27 cellular contexts compared by ENCODE assay signal in the genomic region with DNA sequence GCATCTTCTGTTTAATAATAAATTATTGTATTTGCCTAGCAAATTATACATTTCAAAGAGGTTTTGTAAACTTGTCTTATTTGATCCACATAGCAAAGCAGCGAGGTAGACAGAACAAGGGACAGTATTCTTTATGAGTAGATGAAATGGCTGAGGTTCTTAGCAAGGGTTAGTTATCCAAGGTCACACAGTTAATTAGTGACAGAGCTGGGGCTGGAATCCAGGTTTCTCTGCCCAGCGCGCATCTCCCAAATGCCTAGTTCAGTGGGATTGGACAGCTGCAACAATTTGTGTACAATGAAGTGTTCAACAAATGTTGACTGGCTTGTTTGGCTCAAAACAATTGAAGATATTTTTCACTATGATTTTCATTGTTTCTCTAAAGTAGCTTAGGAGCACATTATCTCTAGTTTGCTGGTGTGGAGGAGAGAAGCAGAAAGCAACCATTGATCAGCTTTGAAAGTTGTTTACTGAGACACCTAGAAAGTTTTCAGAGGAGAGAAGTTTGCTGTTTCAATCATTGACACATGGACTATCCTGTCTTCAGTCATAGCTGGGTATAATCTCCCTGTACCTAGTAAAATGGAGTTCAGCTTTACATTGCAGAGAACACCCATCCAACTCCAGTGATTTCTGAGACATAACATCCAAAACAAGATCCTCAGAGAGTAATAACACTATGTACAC.
DNase-seq lines count a peak whose midpoint lies in the region; ATAC-seq, FAIRE-seq and TF ChIP-seq lines count a peak whose summit lies in the region.
"Had no signal": no experiment of that assay in that cellular context is flagged by ENCODE, and none has a peak within 500 bp of the region (broad histone marks: within the 10 kb centered on the region; RNA-seq: fewer than 3 reads in every experiment).

No MANE protein-coding gene starts in this region.

- no peaks in the 10 kb centered on the region for H3K4me1 Mint-ChIP-seq in activated T-cell treated with anti-CD3 and anti-CD28 coated beads, Interleukin-2, amount 50 U/mL, for 4 hours (ENCODE audit: low read depth)
- H3K4me1 Mint-ChIP-seq: CD4-positive, alpha-beta memory T cell had no signal

- ATAC-seq in DND-41 (ENCODE audit: insufficient read depth, low read depth) (no peak), pancreas (peak; percentile 80 to 99 (median 90)), GM19351 (IDR thresholded peaks at IDR 0.05; ENCODE audit: unreplicated experiment) (no peak), lower lobe of right lung (no peak)
- ATAC-seq in activated T-cell treated with anti-CD3 and anti-CD28 coated beads, Interleukin-2, amount 50 U/mL, for 4 hours, result no peak
- ATAC-seq: GM12878, HCT116, K562, Right ventricle myocardium inferior had no signal

- no peaks in the 10 kb centered on the region for H3K9me3 Mint-ChIP-seq in activated T-cell treated with anti-CD3 and anti-CD28 coated beads, Interleukin-2, amount 50 U/mL, for 4 hours

- no peaks in the 10 kb centered on the region for H3K36me3 Mint-ChIP-seq in activated T-cell treated with anti-CD3 and anti-CD28 coated beads, Interleukin-2, amount 50 U/mL, for 4 hours (ENCODE audit: insufficient read depth)
- H3K36me3 Mint-ChIP-seq: CD4-positive, alpha-beta memory T cell had no signal

- no peaks in the 10 kb centered on the region for H3K79me2 ChIP-seq in DND-41 (ENCODE audit: insufficient read depth, low read length)

- H3K4me2 ChIP-seq in DND-41 (ENCODE audit: insufficient read depth, low read length), result no peak overlapping the region
- H3K4me2 ChIP-seq: BLaER1 treated with 17β-estradiol and CSF1 and Interleukin-3, amounts not matched to agents 10 nM and 100 nM had no signal

- TF ChIP-seq CTCF in DND-41 (IDR thresholded peaks at IDR 0.05; ENCODE audit: borderline replicate concordance, extremely low read depth, low read length, poor library complexity, severe bottlenecking), result no peak
- TF ChIP-seq CTCF in pancreas (IDR thresholded peaks at IDR 0.05), result no peak
- TF ChIP-seq CTCF in lower lobe of right lung (IDR thresholded peaks at IDR 0.05), result no peak

- H3K9me3 ChIP-seq in DND-41 (ENCODE audit: insufficient read depth, low read length, severe bottlenecking) (no peaks in the 10 kb centered on the region), pancreas (no peaks in the 10 kb centered on the region), lower lobe of right lung (no peaks in the 10 kb centered on the region)
- H3K9me3 ChIP-seq: BLaER1 treated with 17β-estradiol and CSF1 and Interleukin-3, amounts not matched to agents 10 nM and 100 nM; SJSA1 had no signal

- H4K20me1 ChIP-seq in DND-41 (ENCODE audit: insufficient read depth, low read length), result no peaks in the 10 kb centered on the region
- H4K20me1 ChIP-seq: BLaER1 treated with 17β-estradiol and CSF1 and Interleukin-3, amounts not matched to agents 10 nM and 100 nM had no signal

- DNase-seq in DND-41, result no peak
- DNase-seq in NCI-H526 treated with DMSO at 0.1 percent for 48 hours (lab: John Stamatoyannopoulos, UW), result peak; percentile 100
- DNase-seq in left kidney (ENCODE audit: low read depth, low spot score), result peak; percentile 16
- peak in 3 of 6 donors; percentile 26 to 50 (median 39) for DNase-seq in pancreas
- no peak for DNase-seq in activated T-cell treated with anti-CD3 and anti-CD28 coated beads, Interleukin-2, amount 50 U/mL, for 4 hours
- DNase-seq in SIG-M5 treated with dmso at 0.1 percent for 504 hours (lab: John Stamatoyannopoulos, UW; ENCODE audit: unreplicated experiment), result no peak
- DNase-seq in lower lobe of right lung, result no peak
- DNase-seq: AML-193; CD4-positive, alpha-beta memory T cell; COR-L47; DMS53; Kasumi-1; MV-4-11; NCI-H1105 treated with DMSO at 0.1 percent for 48 hours; NCI-H146; NCI-H2029; NCI-H446 treated with DMSO at 0.1 percent for 48 hours had no signal

- intact Hi-C loops in pancreas (cut with DNase I), result no loop called here
- intact Hi-C loops in lower lobe of right lung (cut with DNase I), result no loop called here

- H3K9ac ChIP-seq in DND-41 (ENCODE audit: low read depth, low read length), result no peak overlapping the region
- H3K9ac ChIP-seq: BLaER1 treated with 17β-estradiol and CSF1 and Interleukin-3, amounts not matched to agents 10 nM and 100 nM had no signal

- H2AFZ ChIP-seq in DND-41 (ENCODE audit: low read depth, low read length), result 0 out of 2 replicates have a peak overlapping the region, but pooled peaks have one; percentile 22

- WGBS in pancreas, 2 donors, result 17 to 21% methylated on average over 3 of the region's 3 CpGs

- no peak for FAIRE-seq in pancreas (lab: Jason Lieb, UNC)
- FAIRE-seq: A204.1, G401.6, GM12878, K562 had no signal

- H3K4me3 Mint-ChIP-seq in activated T-cell treated with anti-CD3 and anti-CD28 coated beads, Interleukin-2, amount 50 U/mL, for 4 hours, result no peak overlapping the region
- H3K4me3 Mint-ChIP-seq: CD4-positive, alpha-beta memory T cell had no signal

- no peak overlapping the region for H3K27ac ChIP-seq in DND-41 (ENCODE audit: low read length)
- no peak overlapping the region for H3K27ac ChIP-seq in pancreas
- H3K27ac ChIP-seq in lower lobe of right lung, result no peak overlapping the region
- H3K27ac ChIP-seq: BLaER1 treated with 17β-estradiol and CSF1 and Interleukin-3, amounts not matched to agents 10 nM and 100 nM; HL-60; SJSA1 had no signal

- no peak overlapping the region for H3K4me3 ChIP-seq in DND-41 (ENCODE audit: low read depth in 1 of 2, low read length in 2 of 2)
- no peak overlapping the region for H3K4me3 ChIP-seq in pancreas
- H3K4me3 ChIP-seq in lower lobe of right lung, result no peak overlapping the region
- H3K4me3 ChIP-seq: BLaER1 treated with 17β-estradiol and CSF1 and Interleukin-3, amounts not matched to agents 10 nM and 100 nM; GM12878; K562; SJSA1 had no signal

- no peaks in the 10 kb centered on the region for H3K36me3 ChIP-seq in DND-41 (ENCODE audit: insufficient read depth, low read length)
- no peaks in the 10 kb centered on the region for H3K36me3 ChIP-seq in pancreas
- H3K36me3 ChIP-seq in lower lobe of right lung, result no peaks in the 10 kb centered on the region
- H3K36me3 ChIP-seq: BLaER1 treated with 17β-estradiol and CSF1 and Interleukin-3, amounts not matched to agents 10 nM and 100 nM; SJSA1 had no signal

- no peaks in the 10 kb centered on the region for H3K27me3 Mint-ChIP-seq in activated T-cell treated with anti-CD3 and anti-CD28 coated beads, Interleukin-2, amount 50 U/mL, for 4 hours (ENCODE audit: low read depth)
- H3K27me3 Mint-ChIP-seq: CD4-positive, alpha-beta memory T cell had no signal

- H3K4me1 ChIP-seq in DND-41 (ENCODE audit: insufficient read depth, low read length), result no peaks in the 10 kb centered on the region
- peaks cover 0 to 13% (median 9%) of the 10 kb centered on the region in 3 donors for H3K4me1 ChIP-seq in pancreas
- H3K4me1 ChIP-seq in lower lobe of right lung, result no peaks in the 10 kb centered on the region
- H3K4me1 ChIP-seq: BLaER1 treated with 17β-estradiol and CSF1 and Interleukin-3, amounts not matched to agents 10 nM and 100 nM; SJSA1 had no signal

- no peaks in the 10 kb centered on the region for H3K27me3 ChIP-seq in DND-41 (ENCODE audit: insufficient read depth, low read length, poor library complexity)
- no peaks in the 10 kb centered on the region for H3K27me3 ChIP-seq in pancreas
- no peaks in the 10 kb centered on the region for H3K27me3 ChIP-seq in lower lobe of right lung (ENCODE audit: low read depth)
- H3K27me3 ChIP-seq: BLaER1 treated with 17β-estradiol and CSF1 and Interleukin-3, amounts not matched to agents 10 nM and 100 nM; SJSA1 had no signal

Comparison
In these comparisons a context has a peak if more than half of its experiments do, and no peak if none do; other contexts are left out.
1. ATAC-seq: peak in pancreas (4 of 4); none in DND-41 (single experiment), GM19351 (single experiment), activated T-cell treated with anti-CD3 and anti-CD28 coated beads, Interleukin-2, amount 50 U/mL, for 4 hours (0 of 2) and lower lobe of right lung (0 of 2).
2. DNase-seq: peak in NCI-H526 treated with DMSO at 0.1 percent for 48 hours (single experiment) and left kidney (single experiment); none in DND-41 (single experiment), activated T-cell treated with anti-CD3 and anti-CD28 coated beads, Interleukin-2, amount 50 U/mL, for 4 hours (single experiment), SIG-M5 treated with dmso at 0.1 percent for 504 hours (single experiment) and lower lobe of right lung (single experiment).